In genomic region chr9:113343732-113344231, GRCh38 we compare ENCODE assay signal across 8 cellular contexts. TPM values are rescaled to one million over a fixed set of nuclear protein-coding genes. Genes with fewer than 3 reads are reported as not detected.
DNase-seq lines count a peak whose midpoint lies in the region; TF ChIP-seq lines count a peak whose summit lies in the region.

No MANE protein-coding gene starts in this region.

- WGBS in SK-N-SH (ENCODE audit: low lambda C conversion rate), result 47% methylated on average over 1 of the region's 1 CpG
- WGBS in prostate gland, result 31% methylated on average over 1 of the region's 1 CpG

- H4K20me1 ChIP-seq in SK-N-SH (ENCODE audit: insufficient read depth), result no peaks in the 10 kb centered on the region

- peak; percentile 21 for TF ChIP-seq POLR2A in prostate gland (IDR thresholded peaks at IDR 0.05)

- H3K4me1 ChIP-seq in A673 (ENCODE audit: insufficient read depth, low read length, poor library complexity, severe bottlenecking) (peaks cover 13% of the 10 kb centered on the region), SK-N-SH (ENCODE audit: control insufficient read depth in 1 of 2, insufficient read depth in 2 of 2, low read depth in 1 of 2, low read length in 1 of 2) (peaks cover 0 to 23% of the 10 kb centered on the region in 2 experiments; a peak in 3 of 4 replicates), prostate gland (replicated peaks) (no peaks in the 10 kb centered on the region)
- H3K4me1 ChIP-seq in CD4-positive, alpha-beta memory T cell (ENCODE audit: insufficient read depth, low read length), result peaks cover 10% of the 10 kb centered on the region

- peaks cover 7% of the 10 kb centered on the region for H3F3A ChIP-seq in SK-N-SH (replicated peaks; ENCODE audit: insufficient read depth)

- H3K9me3 Mint-ChIP-seq in CD4-positive, alpha-beta memory T cell, result no peaks in the 10 kb centered on the region

- CTCF ChIA-PET in A673 (lab: Charles Lee), result no interaction called here
- CTCF ChIA-PET in SK-N-SH (lab: Yijun Ruan, JAX), result no interaction called here
- CTCF ChIA-PET in CD4-positive, alpha-beta memory T cell (lab: Charles Lee; ENCODE audit: partially characterized antibody), result no interaction called here

- H2AFZ ChIP-seq in SK-N-SH (ENCODE audit: low read depth), result 0 out of 2 replicates have a peak overlapping the region, but pooled peaks have one; percentile 41

- H3K27ac ChIP-seq in A673 (ENCODE audit: low read depth, low read length, poor library complexity, severe bottlenecking), result peak overlapping the region; percentile 61
- H3K27ac ChIP-seq in SK-N-SH (ENCODE audit: low read depth in 2 of 2, low read length in 1 of 2), result peak overlapping the region; percentile 22 to 89; a peak in 3 of 4 replicates
- H3K27ac ChIP-seq in prostate gland, result peak overlapping the region; percentile 63 to 70
- H3K27ac ChIP-seq in CD4-positive, alpha-beta memory T cell (ENCODE audit: low read depth, low read length), result no peak overlapping the region

- POLR2A ChIA-PET in A673 (lab: Charles Lee; ENCODE audit: low non-redundant PET), result no interaction called here
- POLR2A ChIA-PET in SK-N-SH (lab: Yijun Ruan, JAX), result interaction anchor here (0.8 kb wide), 1 partner anchor 68 kb away, joined by 3 read pairs; the partner anchor contains the start of genes CDC26 and PRPF4
- POLR2A ChIA-PET in CD4-positive, alpha-beta memory T cell (lab: Charles Lee; ENCODE audit: partially characterized antibody), result interaction anchor here (0.7 kb wide), 1 partner anchor 1420 kb away, joined by 3 read pairs; no protein-coding TSS in a partner anchor

- TF ChIP-seq RAD21 in SK-N-SH (IDR thresholded peaks at IDR 0.05; ENCODE audit: low read length), result no peak

- H3K9me2 ChIP-seq in SK-N-SH, result no peaks in the 10 kb centered on the region

- intact Hi-C loops in A673 (cut with micrococcal nuclease; ENCODE audit: unreplicated experiment), result no loop called here
- intact Hi-C loops in prostate gland (cut with DNase I), result no loop called here
- intact Hi-C loops in CD4-positive, alpha-beta memory T cell (cut with micrococcal nuclease), result no loop called here

- TF ChIP-seq CTCF in A673 (conservative IDR thresholded peaks at IDR 0.05; ENCODE audit: low read depth, low read length) (no peak), SK-N-SH (IDR thresholded peaks at IDR 0.05) (no peak), fibroblast of villous mesenchyme (IDR thresholded peaks at IDR 0.05; ENCODE audit: insufficient read depth, low read depth, low read length) (no peak), prostate gland (IDR thresholded peaks at IDR 0.05) (no peak)

- no peak overlapping the region for H3K4me3 Mint-ChIP-seq in CD4-positive, alpha-beta memory T cell

- no peak overlapping the region for H3K4me3 ChIP-seq in A673 (ENCODE audit: low read depth, low read length, poor library complexity, severe bottlenecking)
- H3K4me3 ChIP-seq in SK-N-SH (ENCODE audit: low read depth in 2 of 2, low read length in 1 of 2), result no peak overlapping the region
- H3K4me3 ChIP-seq in fibroblast of villous mesenchyme (ENCODE audit: low read depth, low read length), result no peak overlapping the region
- H3K4me3 ChIP-seq in prostate gland, result no peak overlapping the region
- H3K4me3 ChIP-seq in CD4-positive, alpha-beta memory T cell (ENCODE audit: low read length in 2 of 2), result no peak overlapping the region

- BruUV-seq in A673 (replicated peaks; lab: Mats Ljungman, UMichigan), result no TSS peak

- H3K4me1 Mint-ChIP-seq in CD4-positive, alpha-beta memory T cell, result peaks cover 7 to 23% (median 15%) of the 10 kb centered on the region in 4 donors

- H3K9ac ChIP-seq in SK-N-SH, result no peak overlapping the region

- DNase-seq in A673 (ENCODE audit: low spot score) (peak; percentile 74), KG1 (lab: John Stamatoyannopoulos, UW) (peak; percentile 17), SK-N-SH (peak; percentile 67), fibroblast of villous mesenchyme (ENCODE audit: low read depth) (peak; percentile 79), prostate gland (ENCODE audit: low spot score) (peak; percentile 88), OCI-M2 (lab: John Stamatoyannopoulos, UW; ENCODE audit: unreplicated experiment) (no peak)
- no peak for DNase-seq in CD4-positive, alpha-beta memory T cell
- DNase-seq in activated CD4-positive, alpha-beta T cell treated with anti-CD3 and anti-CD28 coated beads, Interleukin-2, amount 50 U/mL, for 1 hour, result no peak

- peaks cover 1 to 4% of the 10 kb centered on the region in 2 donors for H3K27me3 Mint-ChIP-seq in CD4-positive, alpha-beta memory T cell

- no peaks in the 10 kb centered on the region for H3K36me3 Mint-ChIP-seq in CD4-positive, alpha-beta memory T cell

- H3K36me3 ChIP-seq in A673 (ENCODE audit: insufficient read depth, low read length, poor library complexity, severe bottlenecking) (no peaks in the 10 kb centered on the region), SK-N-SH (replicated peaks in 1 of 2; ENCODE audit: control insufficient read depth in 1 of 2, insufficient read depth in 2 of 2, low read length in 1 of 2) (no peaks in the 10 kb centered on the region), prostate gland (no peaks in the 10 kb centered on the region)
- H3K36me3 ChIP-seq in CD4-positive, alpha-beta memory T cell (ENCODE audit: insufficient read depth, low read length), result no peaks in the 10 kb centered on the region

- H3K79me2 ChIP-seq in SK-N-SH (ENCODE audit: insufficient read depth), result peaks cover 3% of the 10 kb centered on the region; the same call in 1 of the 2 replicates

- H3K27ac Mint-ChIP-seq in CD4-positive, alpha-beta memory T cell, result no peak overlapping the region

- H3K27me3 ChIP-seq in A673 (replicated peaks; ENCODE audit: insufficient read depth, low read depth, low read length, poor library complexity) (peaks cover 7% of the 10 kb centered on the region), SK-N-SH (ENCODE audit: insufficient read depth) (peaks cover under 1% of the 10 kb centered on the region; the same call in 1 of the 2 replicates), prostate gland (replicated peaks; ENCODE audit: insufficient read depth) (no peaks in the 10 kb centered on the region)
- peaks cover under 1% of the 10 kb centered on the region for H3K27me3 ChIP-seq in CD4-positive, alpha-beta memory T cell (ENCODE audit: insufficient read depth, low read length)

- no peaks in the 10 kb centered on the region for H3K9me3 ChIP-seq in A673 (ENCODE audit: low read depth, low read length, poor library complexity, severe bottlenecking)
- H3K9me3 ChIP-seq in SK-N-SH, result no peaks in the 10 kb centered on the region
- no peaks in the 10 kb centered on the region for H3K9me3 ChIP-seq in prostate gland
- no peaks in the 10 kb centered on the region for H3K9me3 ChIP-seq in CD4-positive, alpha-beta memory T cell (ENCODE audit: control insufficient read depth in 1 of 2, low read length in 2 of 2)

- TF ChIP-seq EP300 in SK-N-SH (IDR thresholded peaks at IDR 0.05; ENCODE audit: borderline replicate concordance in 1 of 2, low read depth in 1 of 2, low read length in 1 of 2), result no peak

- no peak overlapping the region for H3K4me2 ChIP-seq in SK-N-SH

TF ChIP-seq in SK-N-SH, 30 proteins besides CTCF, POLR2A, EP300 and RAD21:
- TF ChIP-seq POLR2AphosphoS5 (IDR thresholded peaks at IDR 0.05; ENCODE audit: low read depth, low read length), result no peak
- peak; percentile 49; the same call in 1 of the 2 replicates for TF ChIP-seq MXI1 (IDR thresholded peaks at IDR 0.05; ENCODE audit: low read depth, low read length)
- no peak for TF ChIP-seq TEAD4 (IDR thresholded peaks at IDR 0.05; ENCODE audit: borderline replicate concordance, insufficient read depth)

RNA-seq across cellular contexts. Expression of gene WDR31, which starts 3.7 kb away (rescaled TPM):
- total RNA-seq in A673 (2021), result 1.3 and 2.4 TPM in 2 replicates
- 0.74 and 1.3 TPM in 2 replicates for polyA plus RNA-seq in SK-N-SH (2012; rRNA removed)
- polyA plus RNA-seq in SK-N-SH (2012; cell fraction: cytosol; rRNA removed), result 0.81 and 0.83 TPM in 2 replicates
- 0.58 and 1.0 TPM in 2 replicates for polyA plus RNA-seq in SK-N-SH (2012; cell fraction: nucleus; rRNA removed)
- 0.32 and 0.86 TPM in 2 replicates for total RNA-seq in fibroblast of villous mesenchyme
- 1 to 10 TPM; 5.1 to 6.4 TPM for total RNA-seq in prostate gland
- under 1 TPM; 0.33 to 0.67 TPM for total RNA-seq in CD4-positive, alpha-beta memory T cell
- under 1 TPM in 1 of 2 donors, not detected in 1; 0.89 TPM for polyA plus RNA-seq in CD4-positive, alpha-beta memory T cell

RNA-seq across cellular contexts. Expression of gene BSPRY, which starts 5.6 kb away (rescaled TPM):
- total RNA-seq in A673 (2021) (not detected in 2 replicates), fibroblast of villous mesenchyme (not detected in 2 replicates), prostate gland (10 to 100 TPM in 1 of 2 donors, 1 to 10 TPM in 1; 8.4 to 21.8 TPM)
- 0.03 TPM in 1 of 2 replicates, not detected in the other for polyA plus RNA-seq in SK-N-SH (2012; rRNA removed)
- polyA plus RNA-seq in SK-N-SH (2012; cell fraction: cytosol; rRNA removed), result 0.01 TPM in 1 of 2 replicates, not detected in the other
- polyA plus RNA-seq in SK-N-SH (2012; cell fraction: nucleus; rRNA removed), result 0.02 and 0.05 TPM in 2 replicates
- total RNA-seq in CD4-positive, alpha-beta memory T cell, result not detected
- under 1 TPM; 0.24 to 0.93 TPM for polyA plus RNA-seq in CD4-positive, alpha-beta memory T cell

RNA-seq across cellular contexts. Expression of gene HDHD3, which starts 33.0 kb away (rescaled TPM):
- 9.2 and 9.4 TPM in 2 replicates for total RNA-seq in A673 (2021)
- polyA plus RNA-seq in SK-N-SH (2012; rRNA removed), result 17.1 and 20.4 TPM in 2 replicates
- polyA plus RNA-seq in SK-N-SH (2012; cell fraction: cytosol; rRNA removed), result 7.2 and 11.6 TPM in 2 replicates
- polyA plus RNA-seq in SK-N-SH (2012; cell fraction: nucleus; rRNA removed), result 41.5 and 42.8 TPM in 2 replicates
- 6.1 and 7.3 TPM in 2 replicates for total RNA-seq in fibroblast of villous mesenchyme
- total RNA-seq in prostate gland, result 10 to 100 TPM; 52.2 to 72.1 TPM
- total RNA-seq in CD4-positive, alpha-beta memory T cell, result 10 to 100 TPM; 29.9 to 32.8 TPM
- polyA plus RNA-seq in CD4-positive, alpha-beta memory T cell, result 10 to 100 TPM; 40.8 to 52.3 TPM

RNA-seq across cellular contexts. Expression of gene RNF183, which starts 40.6 kb away (rescaled TPM):
- total RNA-seq in A673 (2021) (not detected in 2 replicates), fibroblast of villous mesenchyme (not detected in 2 replicates), prostate gland (under 1 TPM in 1 of 2 donors, not detected in 1; 0.57 TPM)
- not detected in 2 replicates for polyA plus RNA-seq in SK-N-SH (2012; rRNA removed)
- not detected in 2 replicates for polyA plus RNA-seq in SK-N-SH (2012; cell fraction: cytosol; rRNA removed)
- 0.04 and 0.05 TPM in 2 replicates for polyA plus RNA-seq in SK-N-SH (2012; cell fraction: nucleus; rRNA removed)
- not detected for total RNA-seq in CD4-positive, alpha-beta memory T cell
- not detected for polyA plus RNA-seq in CD4-positive, alpha-beta memory T cell

RNA-seq across cellular contexts. Expression of gene ALAD, which starts 57.3 kb away (rescaled TPM):
- total RNA-seq in A673 (2021) (18.9 and 20.9 TPM in 2 replicates), fibroblast of villous mesenchyme (14.2 and 15.1 TPM in 2 replicates), prostate gland (100 to 1,000 TPM in 1 of 2 donors, 10 to 100 TPM in 1; 59.8 to 103 TPM)
- polyA plus RNA-seq in SK-N-SH (2012; rRNA removed), result 10.7 and 11.8 TPM in 2 replicates
- 9.5 and 9.6 TPM in 2 replicates for polyA plus RNA-seq in SK-N-SH (2012; cell fraction: cytosol; rRNA removed)
- 26.6 and 35.1 TPM in 2 replicates for polyA plus RNA-seq in SK-N-SH (2012; cell fraction: nucleus; rRNA removed)
- 10 to 100 TPM; 39.9 TPM for total RNA-seq in CD4-positive, alpha-beta memory T cell
- polyA plus RNA-seq in CD4-positive, alpha-beta memory T cell, result 10 to 100 TPM; 16.4 to 23.8 TPM

Comparison
In these comparisons a context has a peak if more than half of its experiments do, and no peak if none do; other contexts are left out.
1. DNase-seq: peak in A673 (single experiment), KG1 (single experiment), SK-N-SH (single experiment), fibroblast of villous mesenchyme (single experiment) and prostate gland (single experiment); none in OCI-M2 (single experiment), CD4-positive, alpha-beta memory T cell (0 of 5) and activated CD4-positive, alpha-beta T cell treated with anti-CD3 and anti-CD28 coated beads, Interleukin-2, amount 50 U/mL, for 1 hour (single experiment).